In the genomic region with DNA sequence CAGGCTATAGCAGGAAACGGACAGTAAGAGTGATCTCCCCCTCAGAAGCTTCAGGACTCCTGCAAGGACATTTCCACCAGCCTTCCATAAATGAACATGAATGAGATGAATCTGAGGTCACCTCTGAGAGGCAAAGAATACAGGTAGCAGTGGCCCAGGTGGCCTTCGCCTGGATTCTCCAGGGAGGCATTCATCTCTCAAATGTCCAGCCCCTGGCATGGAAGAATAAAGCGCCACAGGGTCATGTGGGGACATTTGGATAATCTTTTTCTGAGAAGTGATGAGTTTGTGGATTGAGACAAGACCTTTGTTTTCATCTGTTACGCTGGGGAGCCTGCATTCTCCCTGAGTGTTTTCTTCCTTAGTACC, we compare ENCODE assay signal across 21 cellular contexts.
"Had no signal": no experiment of that assay in that cellular context is flagged by ENCODE, and none has a peak within 500 bp of the region (broad histone marks: within the 10 kb centered on the region; RNA-seq: fewer than 3 reads in every experiment).

No MANE protein-coding gene starts in this region.

- H3K36me3 Mint-ChIP-seq: activated naive CD8-positive, alpha-beta T cell; immature natural killer cell; natural killer cell treated with Interleukin-12 subunit alpha and Interleukin-12 subunit beta and Interleukin-15 and Interleukin-18, amount 100 ng/mL, for 72 hours; stimulated activated memory B cell treated with anti-CD40 and anti-IgM and Interleukin-4, amounts not matched to agents 10 μg/mL and 1 μg/mL and 100 μg/mL, for 72 hours; WTC11 had no signal

- H3K4me3 ChIP-seq: adrenal gland, left lung, pancreas, right lobe of liver had no signal

- H3K9me3 Mint-ChIP-seq: activated T-cell treated with anti-CD3 and anti-CD28 coated beads, Interleukin-2, amount 50 U/mL, for 4 hours; activated T-helper 2 cell treated with anti-CD3 and anti-CD28 coated beads, Interferon-gamma antibody, Interleukin-2, Interleukin-4, amounts not matched to agents 10 μg/mL and 5 μg/mL and 100 μg/mL, durations not matched to agents 14 hours and 24 hours and 36 hours; central memory CD8-positive, alpha-beta T cell; immature natural killer cell; natural killer cell treated with Interleukin-12 subunit alpha and Interleukin-12 subunit beta and Interleukin-15 and Interleukin-18, amount 100 ng/mL, for 72 hours; stimulated activated memory B cell treated with anti-CD40 and anti-IgM and Interleukin-4, amounts not matched to agents 10 μg/mL and 1 μg/mL and 100 μg/mL, for 72 hours; WTC11 had no signal

- H3K27ac ChIP-seq: adrenal gland, epithelial cell of prostate, left lung, pancreas, right lobe of liver had no signal

- H3K27ac Mint-ChIP-seq: activated naive CD8-positive, alpha-beta T cell; activated T-helper 2 cell treated with anti-CD3 and anti-CD28 coated beads, Interferon-gamma antibody, Interleukin-2, Interleukin-4, amounts not matched to agents 10 μg/mL and 5 μg/mL and 100 μg/mL, durations not matched to agents 14 hours and 24 hours and 36 hours; immature natural killer cell; natural killer cell treated with Interleukin-12 subunit alpha and Interleukin-12 subunit beta and Interleukin-15 and Interleukin-18, amount 100 ng/mL, for 72 hours; stimulated activated memory B cell treated with anti-CD40 and anti-IgM and Interleukin-4, amounts not matched to agents 10 μg/mL and 1 μg/mL and 100 μg/mL, for 72 hours; WTC11 had no signal

- H3K4me3 Mint-ChIP-seq: activated naive CD8-positive, alpha-beta T cell; activated T-cell treated with anti-CD3 and anti-CD28 coated beads, Interleukin-2, amount 50 U/mL, for 4 hours; central memory CD8-positive, alpha-beta T cell; immature natural killer cell; natural killer cell treated with Interleukin-12 subunit alpha and Interleukin-12 subunit beta and Interleukin-15 and Interleukin-18, amount 100 ng/mL, for 72 hours; stimulated activated memory B cell treated with anti-CD40 and anti-IgM and Interleukin-4, amounts not matched to agents 10 μg/mL and 1 μg/mL and 100 μg/mL, for 72 hours; WTC11 had no signal

- H3K36me3 ChIP-seq: adrenal gland, ascending aorta, left lung, pancreas, right lobe of liver had no signal

- H3K9me3 ChIP-seq: adrenal gland, ascending aorta, left lung, pancreas, right lobe of liver had no signal

- H3K27me3 ChIP-seq: adrenal gland, ascending aorta, pancreas, right lobe of liver had no signal

- DNase-seq: activated CD8-positive, alpha-beta memory T cell treated with anti-CD3 and anti-CD28 coated beads for 24 hours; activated CD8-positive, alpha-beta memory T cell treated with anti-CD3 and anti-CD28 coated beads, Interleukin-2, amount 50 U/mL, for 4 hours; activated naive CD4-positive, alpha-beta T cell; activated T-cell treated with anti-CD3 and anti-CD28 coated beads, Interleukin-2, amount 50 U/mL, for 4 hours; adrenal gland; immature natural killer cell; left lung; mammary epithelial cell; pancreas; right lobe of liver; small intestine; stimulated activated CD4-positive, alpha-beta T cell treated with anti-CD3 and anti-CD28 coated beads, Interleukin-15, amount 100 ng/mL, for 24 hours; T-helper 9 cell had no signal

- ATAC-seq: activated T-cell treated with anti-CD3 and anti-CD28 coated beads, Interleukin-2, amount 50 U/mL, for 4 hours; left lung; natural killer cell treated with Interleukin-12 subunit alpha and Interleukin-12 subunit beta and Interleukin-15 and Interleukin-18, amount 100 ng/mL, for 72 hours; pancreas; right lobe of liver; stimulated activated memory B cell treated with anti-CD40 and anti-IgM and Interleukin-4, amounts not matched to agents 10 μg/mL and 1 μg/mL and 100 μg/mL, for 72 hours; WTC11 had no signal
